In genomic region chr12:75633789-75634188, GRCh38 we compare ENCODE assay signal across 24 cellular contexts.
"Had no signal": no experiment of that assay in that cellular context is flagged by ENCODE, and none has a peak within 500 bp of the region (broad histone marks: within the 10 kb centered on the region; RNA-seq: fewer than 3 reads in every experiment).

No MANE protein-coding gene starts in this region.

- H3K27ac ChIP-seq: coronary artery, esophagus squamous epithelium, gastrocnemius medialis, prostate gland, thyroid gland, upper lobe of right lung had no signal

- ATAC-seq: activated CD4-positive, alpha-beta T cell treated with anti-CD3 and anti-CD28 coated beads for 36 hours; activated T-cell treated with anti-CD3 and anti-CD28 coated beads, Interleukin-2, amount 50 U/mL, for 72 hours; gastrocnemius medialis; left cardiac atrium; mucosa of descending colon; upper lobe of right lung had no signal

- H3K36me3 ChIP-seq: esophagus squamous epithelium, gastrocnemius medialis, prostate gland, spleen, thyroid gland, upper lobe of right lung had no signal

- H3K4me1 ChIP-seq: gastrocnemius medialis, prostate gland, upper lobe of right lung had no signal

- H3K27me3 ChIP-seq: esophagus squamous epithelium, gastrocnemius medialis, spleen, thyroid gland, upper lobe of right lung had no signal

- DNase-seq: activated CD4-positive, alpha-beta T cell treated with anti-CD3 and anti-CD28 coated beads for 36 hours; activated CD4-positive, alpha-beta T cell treated with anti-CD3 and anti-CD28 coated beads, Interleukin-2, amount 50 U/mL, for 48 hours; activated effector memory CD4-positive, alpha-beta T cell treated with Interleukin-2 at 50 U/mL for 16 hours; activated naive CD4-positive, alpha-beta T cell treated with anti-CD3 and anti-CD28 coated beads for 36 hours; activated naive CD8-positive, alpha-beta T cell treated with anti-CD3 and anti-CD28 coated beads, Interleukin-2, amount 10 ng/mL, durations not matched to agents 7 days and 5 days; activated T-cell treated with anti-CD3 and anti-CD28 coated beads, Interleukin-2, amount 50 U/mL, for 72 hours; amygdala; cerebellar nuclear complex; esophagus squamous epithelium; gastrocnemius medialis; hippocampal formation; islet precursor cell; left cardiac atrium; mucosa of descending colon; naive B cell; spleen; stimulated activated CD4-positive, alpha-beta T cell treated with anti-CD3 and anti-CD28 coated beads, Interleukin-4, amount 100 ng/mL, for 24 hours; substantia nigra; T-helper 1 cell; T-helper 9 cell; thyroid gland; upper lobe of right lung had no signal

- H3K4me3 ChIP-seq: coronary artery, esophagus squamous epithelium, gastrocnemius medialis, mucosa of descending colon, prostate gland, spleen, thyroid gland, upper lobe of right lung had no signal

- H3K9me3 ChIP-seq: esophagus squamous epithelium, gastrocnemius medialis, mucosa of descending colon, prostate gland, spleen, thyroid gland, upper lobe of right lung had no signal
